ENCODE assay signal across 19 cellular contexts in the genomic region with DNA sequence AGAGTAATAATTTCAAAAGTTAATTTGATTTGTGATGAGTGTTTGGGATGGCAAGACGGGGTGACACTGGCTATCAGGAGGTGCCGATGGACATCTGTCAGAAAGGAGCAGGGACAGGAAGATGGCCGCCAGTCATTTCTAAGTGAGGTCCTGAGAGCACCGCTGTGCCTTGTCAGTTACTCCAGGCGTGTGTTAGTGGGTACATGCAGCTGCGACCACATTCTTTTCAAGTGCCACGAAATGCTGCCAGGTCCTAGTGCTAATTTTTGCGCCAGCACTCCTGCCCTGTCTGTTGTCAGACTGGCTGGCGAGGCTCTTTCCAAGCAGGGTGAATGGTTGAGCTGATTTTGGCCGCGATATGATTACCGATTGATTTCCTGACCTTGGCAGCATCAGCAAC.
"Had no signal": no experiment of that assay in that cellular context is flagged by ENCODE, and none has a peak within 500 bp of the region (broad histone marks: within the 10 kb centered on the region; RNA-seq: fewer than 3 reads in every experiment).

No MANE protein-coding gene starts in this region.

- H3K36me3 ChIP-seq: esophagus muscularis mucosa, left lung, neutrophil, transverse colon had no signal

- ATAC-seq: activated CD8-positive, alpha-beta T cell treated with anti-CD3 and anti-CD28 coated beads for 36 hours; activated T-cell treated with anti-CD3 and anti-CD28 coated beads, Interleukin-2, amount 50 U/mL, for 4 hours; activated T-helper 17 cell treated with anti-CD3 and anti-CD28 coated beads, Interleukin-2, amount 50 U/mL, for 72 hours; foreskin keratinocyte; stimulated activated naive CD8-positive, alpha-beta T cell treated with anti-CD3 and anti-CD28 coated beads, Interleukin-15, Interleukin-2, amounts not matched to agents 100 U/mL and 50 U/mL, for 24 hours had no signal

- H3K4me3 ChIP-seq: esophagus muscularis mucosa, left lung, skin epidermis, testis, transverse colon had no signal

- H3K27ac ChIP-seq: esophagus muscularis mucosa, foreskin keratinocyte, left lung, neutrophil, skin epidermis, testis, transverse colon had no signal

- DNase-seq: activated CD4-positive, alpha-beta T cell treated with anti-CD3 and anti-CD28 coated beads, Interleukin-2, amount 50 U/mL, for 1 hour; activated CD4-positive, CD25-positive, alpha-beta regulatory T cell treated with anti-CD3 and anti-CD28 coated beads, Interleukin-2, amount 50 U/mL, for 72 hours; activated CD8-positive, alpha-beta T cell treated with anti-CD3 and anti-CD28 coated beads for 36 hours; activated gamma-delta T cell treated with Interleukin-2 at 50 U/mL for 16 hours; activated naive CD4-positive, alpha-beta T cell treated with anti-CD3 and anti-CD28 coated beads, Interleukin-2, amount 50 U/mL, for 16 hours; activated T-cell treated with anti-CD3 and anti-CD28 coated beads, Interleukin-2, amount 50 U/mL, for 4 hours; central memory CD4-positive, alpha-beta T cell; foreskin keratinocyte; kidney glomerular epithelial cell; left lung; stimulated activated CD4-positive, alpha-beta T cell treated with anti-CD3 and anti-CD28 coated beads, Interleukin-12 subunit alpha, Interleukin-12 subunit beta, amount 100 ng/mL, for 4 hours; stimulated activated CD4-positive, alpha-beta T cell treated with anti-CD3 and anti-CD28 coated beads, Interleukin-4, amount 100 ng/mL, for 1 hour; stimulated activated naive CD8-positive, alpha-beta T cell treated with anti-CD3 and anti-CD28 coated beads, Interleukin-15, Interleukin-2, amounts not matched to agents 100 U/mL and 50 U/mL, for 24 hours; testis; transverse colon had no signal

- H3K4me1 ChIP-seq: esophagus muscularis mucosa, foreskin keratinocyte, left lung, testis, transverse colon had no signal

- H3K27me3 ChIP-seq: foreskin keratinocyte, left lung, neutrophil, testis, transverse colon had no signal

- H3K9me3 ChIP-seq: esophagus muscularis mucosa, left lung, neutrophil, testis, transverse colon had no signal
